In genomic region chr6:22101163-22101562, GRCh38 we compare ENCODE assay signal across 22 cellular contexts.
"Had no signal": no experiment of that assay in that cellular context is flagged by ENCODE, and none has a peak within 500 bp of the region (broad histone marks: within the 10 kb centered on the region; RNA-seq: fewer than 3 reads in every experiment).

No MANE protein-coding gene starts in this region.

- H3K27me3 ChIP-seq: heart left ventricle, sigmoid colon, stomach had no signal

- H3K79me2 ChIP-seq: parathyroid adenoma had no signal

- H3K36me3 ChIP-seq: heart left ventricle, left ventricle myocardium inferior, lower lobe of right lung, prostate gland, sigmoid colon, stomach, thoracic aorta had no signal

- ATAC-seq: heart left ventricle; lower lobe of right lung; natural killer cell treated with Interleukin-12 subunit alpha and Interleukin-12 subunit beta and Interleukin-15 and Interleukin-18, amount 100 ng/mL, for 72 hours had no signal

- H3K9ac ChIP-seq: parathyroid adenoma had no signal

- H3K9me3 ChIP-seq: heart left ventricle, left ventricle myocardium inferior, lower lobe of right lung, prostate gland, sigmoid colon, stomach, thoracic aorta had no signal

- H2AFZ ChIP-seq: parathyroid adenoma had no signal

- H3K4me3 ChIP-seq: heart left ventricle, left ventricle myocardium inferior, lower lobe of right lung, prostate gland, sigmoid colon, skin epidermis, stomach, thoracic aorta had no signal

- DNase-seq: cerebellar nuclear complex; dermis blood vessel endothelial cell; erythroblast; foreskin melanocyte; heart left ventricle; hippocampal formation; left ventricle myocardium inferior; lower lobe of right lung; midbrain; occipital lobe; retina; sigmoid colon; stimulated activated CD4-positive, alpha-beta T cell treated with anti-CD3 and anti-CD28 coated beads, Interleukin-12 subunit alpha, Interleukin-12 subunit beta, amount 100 ng/mL, for 4 hours; stimulated activated naive CD4-positive, alpha-beta T cell; stomach; substantia nigra; trophoblast cell had no signal

- H3K4me1 ChIP-seq: lower lobe of right lung, parathyroid adenoma, prostate gland, sigmoid colon, stomach had no signal

- H3K27ac ChIP-seq: heart left ventricle, left ventricle myocardium inferior, lower lobe of right lung, parathyroid adenoma, prostate gland, sigmoid colon, skin epidermis, stomach, thoracic aorta had no signal
